In the genomic region with DNA sequence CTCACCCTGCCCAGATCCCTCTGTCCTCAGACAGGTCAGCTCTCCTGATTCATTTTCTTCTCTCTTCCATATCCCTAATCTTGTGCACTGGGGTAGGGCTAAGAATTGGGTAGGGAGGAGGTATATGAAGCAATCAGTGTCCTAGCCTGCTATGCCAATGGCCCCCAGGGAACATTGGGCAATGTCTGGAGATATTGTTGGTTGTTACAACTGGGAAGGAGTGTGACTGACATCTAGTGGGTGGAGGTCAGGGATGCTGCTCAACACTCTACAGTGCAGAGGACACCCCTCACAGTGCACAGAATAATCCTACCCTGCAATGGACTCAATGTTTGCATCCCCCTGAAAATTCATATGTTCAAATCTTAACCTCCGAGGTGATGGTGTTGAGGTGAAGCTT, we compare ENCODE assay signal across 11 cellular contexts. TPM values are rescaled to one million over a fixed set of nuclear protein-coding genes. Genes with fewer than 3 reads are reported as not detected.
DNase-seq lines count a peak whose midpoint lies in the region; ATAC-seq and TF ChIP-seq lines count a peak whose summit lies in the region.
"Had no signal": no experiment of that assay in that cellular context is flagged by ENCODE, and none has a peak within 500 bp of the region (broad histone marks: within the 10 kb centered on the region; RNA-seq: fewer than 3 reads in every experiment).

No MANE protein-coding gene starts in this region.

- 91% methylated on average over 1 of the region's 1 CpG for WGBS in hepatocyte (ENCODE audit: low lambda C conversion rate, missing lambda C conversion rate)

- H3K4me1 ChIP-seq in parathyroid adenoma (no peaks in the 10 kb centered on the region), hepatocyte (ENCODE audit: insufficient read depth) (no peaks in the 10 kb centered on the region)

- DNase-seq in SIG-M5 treated with dmso at 0.1 percent for 504 hours (lab: John Stamatoyannopoulos, UW; ENCODE audit: unreplicated experiment) (peak; percentile 27), SIG-M5 (lab: John Stamatoyannopoulos, UW) (no peak), NAMALWA (ENCODE audit: low spot score) (peak; percentile 59), WTC11 (ENCODE audit: low spot score) (no peak), hepatocyte (ENCODE audit: low spot score) (no peak), NCI-H226 (no peak)
- DNase-seq: activated effector memory CD4-positive, alpha-beta T cell treated with anti-CD3 and anti-CD28 coated beads, Interleukin-2, amount 50 U/mL, for 16 hours; cortex of kidney; stimulated activated naive B cell treated with anti-CD40 and anti-IgM and Interleukin-4, amounts not matched to agents 10 μg/mL and 1 μg/mL and 100 μg/mL, for 72 hours had no signal

- H3K27me3 ChIP-seq in parathyroid adenoma (ENCODE audit: control insufficient read depth, insufficient read depth, low read length) (no peaks in the 10 kb centered on the region), hepatocyte (no peaks in the 10 kb centered on the region)

- no peaks in the 10 kb centered on the region for H3K79me2 ChIP-seq in parathyroid adenoma
- no peaks in the 10 kb centered on the region for H3K79me2 ChIP-seq in hepatocyte

- TF ChIP-seq CTCF in WTC11 (IDR thresholded peaks at IDR 0.05) (no peak), parathyroid adenoma (IDR thresholded peaks at IDR 0.05) (peak; percentile 35), hepatocyte (IDR thresholded peaks at IDR 0.05; ENCODE audit: poor library complexity) (no peak)

- no peaks in the 10 kb centered on the region for H3K4me1 Mint-ChIP-seq in WTC11
- H3K4me1 Mint-ChIP-seq: stimulated activated naive B cell treated with anti-CD40 and anti-IgM and Interleukin-4, amounts not matched to agents 10 μg/mL and 1 μg/mL and 100 μg/mL, for 72 hours had no signal

- peaks cover 9% of the 10 kb centered on the region; the same call in 1 of the 2 replicates for H3K27me3 Mint-ChIP-seq in WTC11 (ENCODE audit: low read depth)

- no peak overlapping the region for H3K4me3 Mint-ChIP-seq in WTC11
- H3K4me3 Mint-ChIP-seq: stimulated activated naive B cell treated with anti-CD40 and anti-IgM and Interleukin-4, amounts not matched to agents 10 μg/mL and 1 μg/mL and 100 μg/mL, for 72 hours had no signal

- no peak overlapping the region for H3K4me3 ChIP-seq in parathyroid adenoma (ENCODE audit: low read depth, low read length)
- no peak overlapping the region for H3K4me3 ChIP-seq in hepatocyte

- ATAC-seq in WTC11 = peak; percentile 58
- no peak for ATAC-seq in HG03469 (IDR thresholded peaks at IDR 0.05; ENCODE audit: unreplicated experiment)

- H3K9me2 ChIP-seq in hepatocyte (replicated peaks; ENCODE audit: insufficient read depth) = no peaks in the 10 kb centered on the region

- H3K27ac Mint-ChIP-seq in WTC11 = no peak overlapping the region
- H3K27ac Mint-ChIP-seq: stimulated activated naive B cell treated with anti-CD40 and anti-IgM and Interleukin-4, amounts not matched to agents 10 μg/mL and 1 μg/mL and 100 μg/mL, for 72 hours had no signal

- peaks cover 15% of the 10 kb centered on the region for H3K36me3 Mint-ChIP-seq in WTC11

- POLR2A ChIA-PET in WTC11 (lab: Charles Lee) = no interaction called here

- H3K36me3 ChIP-seq in parathyroid adenoma (ENCODE audit: control insufficient read depth, insufficient read depth, low read length) (no peaks in the 10 kb centered on the region), hepatocyte (replicated peaks; ENCODE audit: insufficient read depth, low read depth) (no peaks in the 10 kb centered on the region)

- H3K27ac ChIP-seq in parathyroid adenoma = no peak overlapping the region
- H3K27ac ChIP-seq in hepatocyte = no peak overlapping the region

- H2AFZ ChIP-seq in parathyroid adenoma (no peak overlapping the region), hepatocyte (no peak overlapping the region)

- CTCF ChIA-PET in WTC11 (lab: Charles Lee) = no interaction called here

- no peaks in the 10 kb centered on the region for H4K20me1 ChIP-seq in hepatocyte (ENCODE audit: insufficient read depth, poor library complexity, severe bottlenecking)

- peaks cover 25% of the 10 kb centered on the region for H3K9me3 Mint-ChIP-seq in WTC11

- H3K4me2 ChIP-seq in parathyroid adenoma (ENCODE audit: low read length) (no peak overlapping the region), hepatocyte (no peak overlapping the region)

- no peak overlapping the region for H3K9ac ChIP-seq in parathyroid adenoma

- H3K9me3 ChIP-seq in parathyroid adenoma (ENCODE audit: control insufficient read depth, low read length) (no peaks in the 10 kb centered on the region), hepatocyte (ENCODE audit: low read depth) (no peaks in the 10 kb centered on the region)

TF ChIP-seq in WTC11, 78 proteins besides CTCF, POLR2A, EP300 and RAD21 (continues in another document):
- TF ChIP-seq EMX1 (CRISPR knock-in tag; IDR thresholded peaks at IDR 0.05) (no peak), GRHL2 (CRISPR knock-in tag; IDR thresholded peaks at IDR 0.05; ENCODE audit: insufficient replicate concordance, severe bottlenecking) (no peak), ETV6 (CRISPR knock-in tag; IDR thresholded peaks at IDR 0.05) (no peak), NFE2L1 (CRISPR knock-in tag; IDR thresholded peaks at IDR 0.05) (no peak), FOXP1 (CRISPR knock-in tag; IDR thresholded peaks at IDR 0.05; ENCODE audit: borderline replicate concordance) (no peak), ZBTB21 (CRISPR knock-in tag; IDR thresholded peaks at IDR 0.05; ENCODE audit: borderline replicate concordance) (no peak), TEAD4 (CRISPR knock-in tag; IDR thresholded peaks at IDR 0.05) (no peak), ZNF396 (CRISPR knock-in tag; IDR thresholded peaks at IDR 0.05; ENCODE audit: borderline replicate concordance) (no peak), KAT7 (CRISPR knock-in tag; IDR thresholded peaks at IDR 0.05; ENCODE audit: borderline replicate concordance) (no peak), ZNF121 (CRISPR knock-in tag; IDR thresholded peaks at IDR 0.05) (no peak), SP1 (CRISPR knock-in tag; conservative IDR thresholded peaks at IDR 0.05) (no peak), SMAD4 (CRISPR knock-in tag; IDR thresholded peaks at IDR 0.05) (no peak), CREM (CRISPR knock-in tag; IDR thresholded peaks at IDR 0.05) (no peak), NR1H2 (CRISPR knock-in tag; IDR thresholded peaks at IDR 0.05) (no peak), TCF7 (CRISPR knock-in tag; IDR thresholded peaks at IDR 0.05; ENCODE audit: low read depth) (no peak), NFATC4 (CRISPR knock-in tag; IDR thresholded peaks at IDR 0.05) (no peak)
- TF ChIP-seq, protein P1, sequence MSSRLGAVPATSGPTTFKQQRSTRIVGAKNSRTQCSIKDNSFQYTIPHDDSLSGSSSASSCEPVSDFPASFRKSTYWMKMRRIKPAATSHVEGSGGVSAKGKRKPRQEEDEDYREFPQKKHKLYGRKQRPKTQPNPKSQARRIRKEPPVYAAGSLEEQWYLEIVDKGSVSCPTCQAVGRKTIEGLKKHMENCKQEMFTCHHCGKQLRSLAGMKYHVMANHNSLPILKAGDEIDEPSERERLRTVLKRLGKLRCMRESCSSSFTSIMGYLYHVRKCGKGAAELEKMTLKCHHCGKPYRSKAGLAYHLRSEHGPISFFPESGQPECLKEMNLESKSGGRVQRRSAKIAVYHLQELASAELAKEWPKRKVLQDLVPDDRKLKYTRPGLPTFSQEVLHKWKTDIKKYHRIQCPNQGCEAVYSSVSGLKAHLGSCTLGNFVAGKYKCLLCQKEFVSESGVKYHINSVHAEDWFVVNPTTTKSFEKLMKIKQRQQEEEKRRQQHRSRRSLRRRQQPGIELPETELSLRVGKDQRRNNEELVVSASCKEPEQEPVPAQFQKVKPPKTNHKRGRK (CRISPR knock-in tag; IDR thresholded peaks at IDR 0.05; ENCODE audit: borderline replicate concordance) = no peak
- TF ChIP-seq, protein P2, sequence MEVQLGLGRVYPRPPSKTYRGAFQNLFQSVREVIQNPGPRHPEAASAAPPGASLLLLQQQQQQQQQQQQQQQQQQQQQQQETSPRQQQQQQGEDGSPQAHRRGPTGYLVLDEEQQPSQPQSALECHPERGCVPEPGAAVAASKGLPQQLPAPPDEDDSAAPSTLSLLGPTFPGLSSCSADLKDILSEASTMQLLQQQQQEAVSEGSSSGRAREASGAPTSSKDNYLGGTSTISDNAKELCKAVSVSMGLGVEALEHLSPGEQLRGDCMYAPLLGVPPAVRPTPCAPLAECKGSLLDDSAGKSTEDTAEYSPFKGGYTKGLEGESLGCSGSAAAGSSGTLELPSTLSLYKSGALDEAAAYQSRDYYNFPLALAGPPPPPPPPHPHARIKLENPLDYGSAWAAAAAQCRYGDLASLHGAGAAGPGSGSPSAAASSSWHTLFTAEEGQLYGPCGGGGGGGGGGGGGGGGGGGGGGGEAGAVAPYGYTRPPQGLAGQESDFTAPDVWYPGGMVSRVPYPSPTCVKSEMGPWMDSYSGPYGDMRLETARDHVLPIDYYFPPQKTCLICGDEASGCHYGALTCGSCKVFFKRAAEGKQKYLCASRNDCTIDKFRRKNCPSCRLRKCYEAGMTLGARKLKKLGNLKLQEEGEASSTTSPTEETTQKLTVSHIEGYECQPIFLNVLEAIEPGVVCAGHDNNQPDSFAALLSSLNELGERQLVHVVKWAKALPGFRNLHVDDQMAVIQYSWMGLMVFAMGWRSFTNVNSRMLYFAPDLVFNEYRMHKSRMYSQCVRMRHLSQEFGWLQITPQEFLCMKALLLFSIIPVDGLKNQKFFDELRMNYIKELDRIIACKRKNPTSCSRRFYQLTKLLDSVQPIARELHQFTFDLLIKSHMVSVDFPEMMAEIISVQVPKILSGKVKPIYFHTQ (CRISPR knock-in tag; IDR thresholded peaks at IDR 0.05) = no peak

RNA-seq across cellular contexts. Expression of a gene that starts 57.5 kb away (rescaled TPM):
- 6.9 to 10.8 TPM (median 7.9 TPM) in 3 replicates for total RNA-seq in WTC11 (2021)
- 9.3 and 17.6 TPM in 2 replicates for total RNA-seq in hepatocyte
- 7.9 and 8.7 TPM in 2 replicates for polyA plus RNA-seq in hepatocyte

Comparison
In these comparisons a context has a peak if more than half of its experiments do, and no peak if none do; other contexts are left out.
1. DNase-seq: peak in SIG-M5 treated with dmso at 0.1 percent for 504 hours (single experiment) and NAMALWA (single experiment); none in SIG-M5 (single experiment), WTC11 (single experiment), hepatocyte (single experiment) and NCI-H226 (single experiment).